ENCODE assay signal across 9 cellular contexts in genomic region chr17:3796822-3797170, GRCh38. TPM values are rescaled to one million over a fixed set of nuclear protein-coding genes. Genes with fewer than 3 reads are reported as not detected.
DNase-seq lines count a peak whose midpoint lies in the region; ATAC-seq and TF ChIP-seq lines count a peak whose summit lies in the region.
"Had no signal": no experiment of that assay in that cellular context is flagged by ENCODE, and none has a peak within 500 bp of the region (broad histone marks: within the 10 kb centered on the region; RNA-seq: fewer than 3 reads in every experiment).

No MANE protein-coding gene starts in this region.

- intact Hi-C loops in adrenal gland (cut with DNase I): no loop called here

- peaks cover under 1 to 27% (median 16%) of the 10 kb centered on the region in 4 donors for H3K4me1 Mint-ChIP-seq in CD4-positive, CD25-positive, alpha-beta regulatory T cell
- peaks cover 13% of the 10 kb centered on the region for H3K4me1 Mint-ChIP-seq in activated T-helper 17 cell treated with anti-CD3 and anti-CD28 coated beads, Interleukin-2, amount 50 U/mL, for 72 hours

- peaks cover 4% of the 10 kb centered on the region for H3K27me3 Mint-ChIP-seq in CD4-positive, CD25-positive, alpha-beta regulatory T cell
- no peaks in the 10 kb centered on the region for H3K27me3 Mint-ChIP-seq in activated T-helper 17 cell treated with anti-CD3 and anti-CD28 coated beads, Interleukin-2, amount 50 U/mL, for 72 hours

- H3K36me3 Mint-ChIP-seq in CD4-positive, CD25-positive, alpha-beta regulatory T cell: no peaks in the 10 kb centered on the region
- no peaks in the 10 kb centered on the region for H3K36me3 Mint-ChIP-seq in activated T-helper 17 cell treated with anti-CD3 and anti-CD28 coated beads, Interleukin-2, amount 50 U/mL, for 72 hours (ENCODE audit: low read depth)

- peak; percentile 24 to 26 for ATAC-seq in CD4-positive, CD25-positive, alpha-beta regulatory T cell (ENCODE audit: low read depth in 2 of 2)
- ATAC-seq in GM18907 (IDR thresholded peaks at IDR 0.05; ENCODE audit: unreplicated experiment) (peak; percentile 29), HG02870 (IDR thresholded peaks at IDR 0.05; ENCODE audit: unreplicated experiment) (peak; percentile 22)
- ATAC-seq in activated T-helper 17 cell treated with anti-CD3 and anti-CD28 coated beads, Interleukin-2, amount 50 U/mL, for 72 hours (replicated peaks): peak; percentile 11

- H3K9me3 ChIP-seq in CD4-positive, CD25-positive, alpha-beta regulatory T cell (ENCODE audit: control insufficient read depth in 2 of 2, low read length in 2 of 2): no peaks in the 10 kb centered on the region
- H3K9me3 ChIP-seq in adrenal gland (replicated peaks in 1 of 3): no peaks in the 10 kb centered on the region

- no peaks in the 10 kb centered on the region for H3K27me3 ChIP-seq in CD4-positive, CD25-positive, alpha-beta regulatory T cell (ENCODE audit: control insufficient read depth, insufficient read depth, low read length)
- no peaks in the 10 kb centered on the region for H3K27me3 ChIP-seq in adrenal gland

- DNase-seq in CD4-positive, CD25-positive, alpha-beta regulatory T cell: no peak
- DNase-seq in adrenal gland (no peak), T-helper 9 cell (no peak), NCI-H146 treated with DMSO at 0.1 percent for 48 hours (lab: John Stamatoyannopoulos, UW; ENCODE audit: unreplicated experiment) (no peak), coronary artery (ENCODE audit: low spot score) (no peak)
- DNase-seq: NCI-H526 had no signal

- 80 to 92% (median 87%) methylated on average over 8 to 9 of the region's 9 CpGs for whole genome bisulfite sequencing in adrenal gland, 4 donors

- no peaks in the 10 kb centered on the region for H3K36me3 ChIP-seq in CD4-positive, CD25-positive, alpha-beta regulatory T cell (ENCODE audit: control insufficient read depth, insufficient read depth, low read length)
- H3K36me3 ChIP-seq in adrenal gland (replicated peaks in 1 of 2): no peaks in the 10 kb centered on the region

- TF ChIP-seq CTCF in adrenal gland (IDR thresholded peaks at IDR 0.05) (no peak), coronary artery (IDR thresholded peaks at IDR 0.05) (no peak)

- peak overlapping the region in 3 of 4 donors; percentile 22 to 71 (median 28) for H3K4me3 Mint-ChIP-seq in CD4-positive, CD25-positive, alpha-beta regulatory T cell
- H3K4me3 Mint-ChIP-seq in activated T-helper 17 cell treated with anti-CD3 and anti-CD28 coated beads, Interleukin-2, amount 50 U/mL, for 72 hours: peak overlapping the region; percentile 66

- peak overlapping the region; percentile 79 to 87 (median 85) for H3K27ac Mint-ChIP-seq in CD4-positive, CD25-positive, alpha-beta regulatory T cell
- H3K27ac Mint-ChIP-seq in activated T-helper 17 cell treated with anti-CD3 and anti-CD28 coated beads, Interleukin-2, amount 50 U/mL, for 72 hours: peak overlapping the region; percentile 58

- H3K27ac ChIP-seq in CD4-positive, CD25-positive, alpha-beta regulatory T cell (ENCODE audit: insufficient read depth, low read length, poor library complexity, severe bottlenecking): no peak overlapping the region
- H3K27ac ChIP-seq in adrenal gland (no peak overlapping the region), coronary artery (no peak overlapping the region)

- no peak for TF ChIP-seq POLR2A in adrenal gland (IDR thresholded peaks at IDR 0.05)

- H3K4me3 ChIP-seq in CD4-positive, CD25-positive, alpha-beta regulatory T cell (ENCODE audit: low read depth, low read length): no peak overlapping the region
- H3K4me3 ChIP-seq in adrenal gland (no peak overlapping the region), coronary artery (no peak overlapping the region)

- H3K9me3 Mint-ChIP-seq in CD4-positive, CD25-positive, alpha-beta regulatory T cell: no peaks in the 10 kb centered on the region
- no peaks in the 10 kb centered on the region for H3K9me3 Mint-ChIP-seq in activated T-helper 17 cell treated with anti-CD3 and anti-CD28 coated beads, Interleukin-2, amount 50 U/mL, for 72 hours

- H3K4me1 ChIP-seq in CD4-positive, CD25-positive, alpha-beta regulatory T cell (ENCODE audit: control insufficient read depth, insufficient read depth, low read length, poor library complexity, severe bottlenecking): peaks cover 21% of the 10 kb centered on the region
- peaks cover 0 to 9% of the 10 kb centered on the region in 2 donors for H3K4me1 ChIP-seq in adrenal gland (replicated peaks in 1 of 2)

RNA-seq across cellular contexts. Expression of gene ITGAE, which starts 4.2 kb away (rescaled TPM):
- total RNA-seq in CD4-positive, CD25-positive, alpha-beta regulatory T cell: 14.2 TPM
- polyA plus RNA-seq in CD4-positive, CD25-positive, alpha-beta regulatory T cell: 10 to 100 TPM; 32.5 to 46.4 (median 38.9) TPM
- 10 to 100 TPM; 24.2 to 43.2 TPM for total RNA-seq in activated T-helper 17 cell treated with anti-CD3 and anti-CD28 coated beads, Interleukin-2, amount 50 U/mL, for 72 hours
- 10 to 100 TPM in 7 of 8 donors, 1 to 10 TPM in 1; 4.9 to 36.2 (median 23.0) TPM for total RNA-seq in adrenal gland
- polyA plus RNA-seq in adrenal gland: 10 to 100 TPM; 46.7 to 85.3 (median 48.2) TPM

RNA-seq across cellular contexts. Expression of gene NCBP3, which starts 49.2 kb away (rescaled TPM):
- 46.0 TPM for total RNA-seq in CD4-positive, CD25-positive, alpha-beta regulatory T cell
- polyA plus RNA-seq in CD4-positive, CD25-positive, alpha-beta regulatory T cell: 10 to 100 TPM; 10.5 to 15.7 (median 12.2) TPM
- total RNA-seq in activated T-helper 17 cell treated with anti-CD3 and anti-CD28 coated beads, Interleukin-2, amount 50 U/mL, for 72 hours: 10 to 100 TPM; 30.8 to 40.4 TPM
- total RNA-seq in adrenal gland: 10 to 100 TPM; 11.0 to 30.3 (median 21.5) TPM
- polyA plus RNA-seq in adrenal gland: 10 to 100 TPM; 21.9 to 36.6 (median 22.8) TPM
